1 cellular context compared by ENCODE assay signal in the genomic region with DNA sequence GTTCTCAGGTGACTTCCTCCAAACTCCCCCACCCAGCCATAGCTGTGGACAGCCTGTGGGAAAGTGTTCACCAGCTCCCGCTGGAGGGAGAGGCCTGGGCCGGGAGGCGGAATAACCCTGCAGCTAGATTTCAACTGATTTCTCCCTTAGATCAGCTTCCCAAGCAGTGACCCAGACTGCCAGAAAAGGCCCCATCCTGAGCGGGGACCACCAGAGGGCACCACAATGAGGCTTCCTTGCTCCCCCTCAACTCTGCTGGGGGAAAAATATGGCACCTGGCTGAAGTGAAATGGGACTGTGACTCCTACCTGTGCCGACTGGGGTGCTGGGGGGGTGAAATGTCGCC.
TF ChIP-seq lines count a peak whose summit lies in the region.

No MANE protein-coding gene starts in this region.

TF ChIP-seq in K562, 482 proteins besides CTCF, POLR2A, EP300 and RAD21 (continued from another document):
- peak; percentile 37; the same call in 1 of the 2 replicates for TF ChIP-seq EZH2 (IDR thresholded peaks at IDR 0.05; ENCODE audit: borderline replicate concordance, low read depth, low read length)
- no peak for TF ChIP-seq ZNF124 (CRISPR knock-in tag; IDR thresholded peaks at IDR 0.05)
- no peak for TF ChIP-seq ZNF436 (CRISPR knock-in tag; IDR thresholded peaks at IDR 0.05)
- TF ChIP-seq YY1 (IDR thresholded peaks at IDR 0.05; ENCODE audit: borderline replicate concordance in 1 of 3, control insufficient read depth in 1 of 3, extremely low read depth in 1 of 3, insufficient read depth in 3 of 3, insufficient read length in 1 of 3, insufficient replicate concordance in 2 of 3, low read depth in 1 of 3, low read length in 2 of 3), result peak in 1 of 3 experiments; percentile 38
- no peak for TF ChIP-seq SAP30 (IDR thresholded peaks at IDR 0.05; ENCODE audit: borderline replicate concordance, insufficient read depth, low read depth, low read length, poor library complexity, severe bottlenecking)
- TF ChIP-seq, protein P1, sequence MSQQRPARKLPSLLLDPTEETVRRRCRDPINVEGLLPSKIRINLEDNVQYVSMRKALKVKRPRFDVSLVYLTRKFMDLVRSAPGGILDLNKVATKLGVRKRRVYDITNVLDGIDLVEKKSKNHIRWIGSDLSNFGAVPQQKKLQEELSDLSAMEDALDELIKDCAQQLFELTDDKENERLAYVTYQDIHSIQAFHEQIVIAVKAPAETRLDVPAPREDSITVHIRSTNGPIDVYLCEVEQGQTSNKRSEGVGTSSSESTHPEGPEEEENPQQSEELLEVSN (IDR thresholded peaks at IDR 0.05; ENCODE audit: borderline replicate concordance in 1 of 2, extremely low read depth in 1 of 2, insufficient read depth in 1 of 2, insufficient read length in 1 of 2, low read depth in 1 of 2, low read length in 1 of 2, poor library complexity in 1 of 2, severe bottlenecking in 1 of 2), result peak in 1 of 2 experiments; percentile 21
- TF ChIP-seq ZFX (CRISPR knock-in tag; IDR thresholded peaks at IDR 0.05), result 0 out of 2 replicates have a peak, but pooled peaks have one; percentile 24
- TF ChIP-seq ZNF589 (CRISPR knock-in tag; IDR thresholded peaks at IDR 0.05; ENCODE audit: low read depth), result no peak
- TF ChIP-seq, protein P2, sequence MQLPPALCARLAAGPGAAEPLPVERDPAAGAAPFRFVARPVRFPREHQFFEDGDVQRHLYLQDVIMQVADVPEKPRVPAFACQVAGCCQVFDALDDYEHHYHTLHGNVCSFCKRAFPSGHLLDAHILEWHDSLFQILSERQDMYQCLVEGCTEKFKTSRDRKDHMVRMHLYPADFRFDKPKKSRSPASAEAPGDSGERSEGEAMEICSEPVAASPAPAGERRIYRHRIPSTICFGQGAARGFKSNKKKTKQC (CRISPR knock-in tag; IDR thresholded peaks at IDR 0.05), result no peak
- no peak for TF ChIP-seq ZBTB8A (IDR thresholded peaks at IDR 0.05; ENCODE audit: partially characterized antibody)
- no peak for TF ChIP-seq SNRNP70 (optimal IDR thresholded peaks at IDR 0.05; ENCODE audit: low read depth, low read length)
- TF ChIP-seq, protein P3, sequence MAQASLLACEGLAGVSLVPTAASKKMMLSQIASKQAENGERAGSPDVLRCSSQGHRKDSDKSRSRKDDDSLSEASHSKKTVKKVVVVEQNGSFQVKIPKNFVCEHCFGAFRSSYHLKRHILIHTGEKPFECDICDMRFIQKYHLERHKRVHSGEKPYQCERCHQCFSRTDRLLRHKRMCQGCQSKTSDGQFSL (CRISPR knock-in tag; IDR thresholded peaks at IDR 0.05), result peak; percentile 87
- TF ChIP-seq, protein P3 (tag; IDR thresholded peaks at IDR 0.05), result peak in 1 of 2 experiments; percentile 53; a peak in 1 of 4 replicates
- TF ChIP-seq, protein P4, sequence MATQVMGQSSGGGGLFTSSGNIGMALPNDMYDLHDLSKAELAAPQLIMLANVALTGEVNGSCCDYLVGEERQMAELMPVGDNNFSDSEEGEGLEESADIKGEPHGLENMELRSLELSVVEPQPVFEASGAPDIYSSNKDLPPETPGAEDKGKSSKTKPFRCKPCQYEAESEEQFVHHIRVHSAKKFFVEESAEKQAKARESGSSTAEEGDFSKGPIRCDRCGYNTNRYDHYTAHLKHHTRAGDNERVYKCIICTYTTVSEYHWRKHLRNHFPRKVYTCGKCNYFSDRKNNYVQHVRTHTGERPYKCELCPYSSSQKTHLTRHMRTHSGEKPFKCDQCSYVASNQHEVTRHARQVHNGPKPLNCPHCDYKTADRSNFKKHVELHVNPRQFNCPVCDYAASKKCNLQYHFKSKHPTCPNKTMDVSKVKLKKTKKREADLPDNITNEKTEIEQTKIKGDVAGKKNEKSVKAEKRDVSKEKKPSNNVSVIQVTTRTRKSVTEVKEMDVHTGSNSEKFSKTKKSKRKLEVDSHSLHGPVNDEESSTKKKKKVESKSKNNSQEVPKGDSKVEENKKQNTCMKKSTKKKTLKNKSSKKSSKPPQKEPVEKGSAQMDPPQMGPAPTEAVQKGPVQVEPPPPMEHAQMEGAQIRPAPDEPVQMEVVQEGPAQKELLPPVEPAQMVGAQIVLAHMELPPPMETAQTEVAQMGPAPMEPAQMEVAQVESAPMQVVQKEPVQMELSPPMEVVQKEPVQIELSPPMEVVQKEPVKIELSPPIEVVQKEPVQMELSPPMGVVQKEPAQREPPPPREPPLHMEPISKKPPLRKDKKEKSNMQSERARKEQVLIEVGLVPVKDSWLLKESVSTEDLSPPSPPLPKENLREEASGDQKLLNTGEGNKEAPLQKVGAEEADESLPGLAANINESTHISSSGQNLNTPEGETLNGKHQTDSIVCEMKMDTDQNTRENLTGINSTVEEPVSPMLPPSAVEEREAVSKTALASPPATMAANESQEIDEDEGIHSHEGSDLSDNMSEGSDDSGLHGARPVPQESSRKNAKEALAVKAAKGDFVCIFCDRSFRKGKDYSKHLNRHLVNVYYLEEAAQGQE (CRISPR knock-in tag; IDR thresholded peaks at IDR 0.05; ENCODE audit: low read depth), result no peak
- no peak for TF ChIP-seq SPI1 (IDR thresholded peaks at IDR 0.05; ENCODE audit: borderline replicate concordance, low read depth, low read length)
- TF ChIP-seq RFX1 (IDR thresholded peaks at IDR 0.05), result no peak
- TF ChIP-seq, protein P5, sequence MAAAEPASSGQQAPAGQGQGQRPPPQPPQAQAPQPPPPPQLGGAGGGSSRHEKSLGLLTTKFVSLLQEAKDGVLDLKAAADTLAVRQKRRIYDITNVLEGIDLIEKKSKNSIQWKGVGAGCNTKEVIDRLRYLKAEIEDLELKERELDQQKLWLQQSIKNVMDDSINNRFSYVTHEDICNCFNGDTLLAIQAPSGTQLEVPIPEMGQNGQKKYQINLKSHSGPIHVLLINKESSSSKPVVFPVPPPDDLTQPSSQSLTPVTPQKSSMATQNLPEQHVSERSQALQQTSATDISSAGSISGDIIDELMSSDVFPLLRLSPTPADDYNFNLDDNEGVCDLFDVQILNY (CRISPR knock-in tag; IDR thresholded peaks at IDR 0.05), result no peak
- TF ChIP-seq SNIP1 (IDR thresholded peaks at IDR 0.05; ENCODE audit: low read depth), result no peak
- TF ChIP-seq ZBTB7A (IDR thresholded peaks at IDR 0.05; ENCODE audit: borderline replicate concordance, control insufficient read depth, low read depth, low read length), result peak; percentile 34; the same call in 1 of the 2 replicates
- TF ChIP-seq ZNF140 (CRISPR knock-in tag; IDR thresholded peaks at IDR 0.05), result no peak
- TF ChIP-seq SMAD4 (CRISPR knock-in tag; conservative IDR thresholded peaks at IDR 0.05), result no peak
- TF ChIP-seq, protein P6, sequence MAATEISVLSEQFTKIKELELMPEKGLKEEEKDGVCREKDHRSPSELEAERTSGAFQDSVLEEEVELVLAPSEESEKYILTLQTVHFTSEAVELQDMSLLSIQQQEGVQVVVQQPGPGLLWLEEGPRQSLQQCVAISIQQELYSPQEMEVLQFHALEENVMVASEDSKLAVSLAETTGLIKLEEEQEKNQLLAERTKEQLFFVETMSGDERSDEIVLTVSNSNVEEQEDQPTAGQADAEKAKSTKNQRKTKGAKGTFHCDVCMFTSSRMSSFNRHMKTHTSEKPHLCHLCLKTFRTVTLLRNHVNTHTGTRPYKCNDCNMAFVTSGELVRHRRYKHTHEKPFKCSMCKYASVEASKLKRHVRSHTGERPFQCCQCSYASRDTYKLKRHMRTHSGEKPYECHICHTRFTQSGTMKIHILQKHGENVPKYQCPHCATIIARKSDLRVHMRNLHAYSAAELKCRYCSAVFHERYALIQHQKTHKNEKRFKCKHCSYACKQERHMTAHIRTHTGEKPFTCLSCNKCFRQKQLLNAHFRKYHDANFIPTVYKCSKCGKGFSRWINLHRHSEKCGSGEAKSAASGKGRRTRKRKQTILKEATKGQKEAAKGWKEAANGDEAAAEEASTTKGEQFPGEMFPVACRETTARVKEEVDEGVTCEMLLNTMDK (IDR thresholded peaks at IDR 0.05; ENCODE audit: borderline replicate concordance, insufficient read depth, low read depth, low read length, poor library complexity, severe bottlenecking), result peak; percentile 94
- no peak for TF ChIP-seq SETDB1 (IDR thresholded peaks at IDR 0.05; ENCODE audit: low read length)
